Comparison of ENCODE assay signal across 8 cellular contexts in the genomic region with DNA sequence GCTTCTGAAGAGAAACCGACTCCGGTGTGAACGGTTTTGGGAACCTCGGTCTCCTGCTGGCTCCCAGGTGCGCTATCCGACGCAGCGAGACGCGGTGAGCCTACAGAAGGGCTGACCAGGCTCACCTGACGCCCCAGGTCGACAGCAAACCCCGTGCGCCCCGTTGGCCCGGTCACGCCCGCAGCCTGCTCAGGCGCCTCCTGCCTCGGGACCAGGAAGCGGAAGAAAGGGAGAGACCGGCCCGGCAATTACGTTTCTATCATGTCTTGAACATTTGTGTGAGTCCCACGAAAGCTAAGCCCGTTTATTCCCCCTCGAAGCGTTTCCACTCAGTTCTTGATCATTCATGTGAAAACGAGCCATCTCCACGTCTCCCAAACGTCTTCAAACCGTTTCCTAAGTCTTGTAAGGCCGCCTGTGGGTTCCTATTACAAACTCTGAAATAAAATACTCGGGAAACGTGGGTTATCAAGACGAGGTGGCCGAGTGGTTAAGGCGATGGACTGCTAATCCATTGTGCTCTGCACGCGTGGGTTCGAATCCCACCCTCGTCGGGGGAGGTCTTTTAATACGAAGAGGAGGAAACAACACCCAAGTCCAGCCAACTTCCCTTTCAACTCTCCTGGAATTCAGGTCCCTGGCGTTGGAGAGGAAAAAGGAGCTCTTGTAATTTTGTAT.
DNase-seq lines count a peak whose midpoint lies in the region; ATAC-seq and TF ChIP-seq lines count a peak whose summit lies in the region.

No MANE protein-coding gene starts in this region.

- peak; percentile 39 for DNase-seq in GM03348 (ENCODE audit: low spot score)
- DNase-seq in NOMO-1 treated with dmso at 0.1 percent for 144 hours (lab: John Stamatoyannopoulos, UW; ENCODE audit: unreplicated experiment) = peak; percentile 17
- DNase-seq in left colon = peak; percentile 39 to 64
- peak; percentile 36 to 58 for DNase-seq in stimulated activated CD4-positive, alpha-beta T cell treated with anti-CD3 and anti-CD28 coated beads, Interleukin-4, amount 100 ng/mL, for 48 hours (ENCODE audit: low read depth in 2 of 2)
- DNase-seq in SK-N-DZ (ENCODE audit: low spot score) = no peak
- DNase-seq in sciatic nerve (ENCODE audit: low spot score) = no peak

- no peaks in the 10 kb centered on the region for H3K36me3 Mint-ChIP-seq in brain

- H3K9me3 Mint-ChIP-seq in brain = peaks cover 3 to 19% (median 12%) of the 10 kb centered on the region in 5 experiments

- H3K4me1 Mint-ChIP-seq in brain = peaks cover 20% of the 10 kb centered on the region

- H3K4me3 Mint-ChIP-seq in brain = peak overlapping the region; percentile 47 to 83 (median 71)

- TF ChIP-seq CTCF in brain (conservative IDR thresholded peaks at IDR 0.05) = no peak

- intact Hi-C loops in left colon (cut with DNase I, micrococcal nuclease) = no loop called here
- intact Hi-C loops in sciatic nerve (cut with DNase I) = no loop called here

- ATAC-seq in left colon (peak; percentile 94), GM21619 (IDR thresholded peaks at IDR 0.05; ENCODE audit: unreplicated experiment) (no peak), sciatic nerve (no peak)

- peaks cover 72% of the 10 kb centered on the region for H3K27me3 Mint-ChIP-seq in brain

- no peak overlapping the region for H3K27ac Mint-ChIP-seq in brain

Comparison
In these comparisons a context has a peak if more than half of its experiments do, and no peak if none do; other contexts are left out.
1. DNase-seq: peak in GM03348 (single experiment), NOMO-1 treated with dmso at 0.1 percent for 144 hours (single experiment), left colon (2 of 2) and stimulated activated CD4-positive, alpha-beta T cell treated with anti-CD3 and anti-CD28 coated beads, Interleukin-4, amount 100 ng/mL, for 48 hours (2 of 2); none in SK-N-DZ (single experiment) and sciatic nerve (single experiment).